10 cellular contexts compared by ENCODE assay signal in genomic region chr14:69363055-69363454, GRCh38. TPM values are rescaled to one million over a fixed set of nuclear protein-coding genes. Genes with fewer than 3 reads are reported as not detected.
A peak's percentile ranks its signal among the peaks of the same experiment; 100 is the strongest.
DNase-seq lines count a peak whose midpoint lies in the region; ATAC-seq and TF ChIP-seq lines count a peak whose summit lies in the region.
"Had no signal": no experiment of that assay in that cellular context is flagged by ENCODE, and none has a peak within 500 bp of the region (broad histone marks: within the 10 kb centered on the region; RNA-seq: fewer than 3 reads in every experiment).

No MANE protein-coding gene starts in this region.

- intact Hi-C loops in Right ventricle myocardium superior (cut with DNase I), result loop anchor here (5.0 kb wide), 1 partner anchor 121 kb away; no protein-coding TSS in a partner anchor

- no peak overlapping the region for H3K9ac ChIP-seq in liver (ENCODE audit: low read depth in 1 of 2, low read length in 2 of 2)

- H3K36me3 ChIP-seq in right atrium auricular region (no peaks in the 10 kb centered on the region), liver (ENCODE audit: control insufficient read depth in 4 of 4, insufficient read depth in 3 of 4, low read depth in 1 of 4, low read length in 3 of 4) (no peaks in the 10 kb centered on the region)

- peak; percentile 79 for ATAC-seq in Right ventricle myocardium superior (ENCODE audit: poor library complexity)

- DNase-seq in Right ventricle myocardium superior (peak; percentile 64), right atrium auricular region (ENCODE audit: low spot score) (no peak), ecto neural progenitor cell (ENCODE audit: low spot score) (peak; percentile 73), activated T-cell treated with anti-CD3 and anti-CD28 coated beads for 4 hours (no peak), GM19238 (ENCODE audit: insufficient read length, low spot score) (no peak), GF-D8 (lab: John Stamatoyannopoulos, UW) (no peak)
- no peak for DNase-seq in stimulated activated CD4-positive, alpha-beta T cell treated with anti-CD3 and anti-CD28 coated beads, Interleukin-2, amount 100 ng/mL, for 48 hours
- DNase-seq: SIG-M5 had no signal

- H3K27me3 ChIP-seq in right atrium auricular region (no peaks in the 10 kb centered on the region), liver (ENCODE audit: control insufficient read depth in 4 of 4, insufficient read depth in 4 of 4, low read length in 3 of 4) (no peaks in the 10 kb centered on the region)

- TF ChIP-seq CTCF in right atrium auricular region (IDR thresholded peaks at IDR 0.05), result peak in 1 of 2 donors; percentile 72
- peak; percentile 24 for TF ChIP-seq CTCF in liver (IDR thresholded peaks at IDR 0.05; ENCODE audit: low read depth, low read length, missing input control)

- peak; percentile 48 to 72 for TF ChIP-seq RAD21 in liver (IDR thresholded peaks at IDR 0.05)

- H3K9me3 ChIP-seq in right atrium auricular region (no peaks in the 10 kb centered on the region), liver (ENCODE audit: control insufficient read depth in 4 of 4, low read length in 3 of 4) (no peaks in the 10 kb centered on the region)

- H3K4me1 ChIP-seq in right atrium auricular region (no peaks in the 10 kb centered on the region), liver (ENCODE audit: control insufficient read depth in 4 of 4, insufficient read depth in 4 of 4, low read length in 3 of 4) (no peaks in the 10 kb centered on the region)

- H3K27ac ChIP-seq in right atrium auricular region (no peak overlapping the region), liver (ENCODE audit: low read depth in 1 of 2, low read length in 2 of 2) (no peak overlapping the region)
- H3K27ac ChIP-seq: C4-2B had no signal

- 61% methylated on average over 9 of the region's 9 CpGs for WGBS in liver

- H3K4me3 ChIP-seq in right atrium auricular region (no peak overlapping the region), liver (ENCODE audit: low read depth in 1 of 3, low read length in 3 of 3) (no peak overlapping the region)

TF ChIP-seq in liver, 16 proteins besides CTCF, POLR2A, EP300 and RAD21:
- no peak for TF ChIP-seq SP1 (IDR thresholded peaks at IDR 0.05)
- TF ChIP-seq TAF1 (conservative IDR thresholded peaks at IDR 0.05), result no peak
- TF ChIP-seq HNF4A (conservative IDR thresholded peaks at IDR 0.05), result no peak
- no peak for TF ChIP-seq MAX (IDR thresholded peaks at IDR 0.05)
- no peak for TF ChIP-seq GABPA (IDR thresholded peaks at IDR 0.05 in 1 of 2, conservative IDR thresholded peaks at IDR 0.05 in 1 of 2)
- TF ChIP-seq YY1 (IDR thresholded peaks at IDR 0.05), result no peak
- TF ChIP-seq FOXA1 (IDR thresholded peaks at IDR 0.05), result no peak
- no peak for TF ChIP-seq FOXA2 (IDR thresholded peaks at IDR 0.05)
- no peak for TF ChIP-seq JUND (IDR thresholded peaks at IDR 0.05)
- TF ChIP-seq HNF4G (IDR thresholded peaks at IDR 0.05), result no peak
- TF ChIP-seq RXRA (IDR thresholded peaks at IDR 0.05), result no peak
- no peak for TF ChIP-seq ATF3 (IDR thresholded peaks at IDR 0.05)
- TF ChIP-seq NR2F2 (IDR thresholded peaks at IDR 0.05), result no peak
- TF ChIP-seq EGR1 (IDR thresholded peaks at IDR 0.05; ENCODE audit: low read depth in 2 of 2), result no peak
- no peak for TF ChIP-seq REST (IDR thresholded peaks at IDR 0.05)
- TF ChIP-seq ZBTB33 (IDR thresholded peaks at IDR 0.05), result no peak

RNA-seq across cellular contexts. Expression of gene ERH, which starts 35.0 kb away (rescaled TPM):
- 102 TPM for total RNA-seq in Right ventricle myocardium superior
- 10 to 100 TPM; 47.1 to 55.1 TPM for total RNA-seq in right atrium auricular region
- 10 to 100 TPM; 56.5 to 78.0 TPM for total RNA-seq in liver
- 10 to 100 TPM; 49.2 to 70.3 TPM for polyA plus RNA-seq in liver

RNA-seq across cellular contexts. Expression of gene SLC39A9, which starts 35.4 kb away (rescaled TPM):
- total RNA-seq in Right ventricle myocardium superior (16.2 TPM), right atrium auricular region (10 to 100 TPM; 29.3 to 37.5 TPM), liver (100 to 1,000 TPM in 1 of 2 donors, 10 to 100 TPM in 1; 55.6 to 140 TPM)
- 10 to 100 TPM; 28.7 to 30.6 TPM for polyA plus RNA-seq in liver

Comparison
In these comparisons a context has a peak if more than half of its experiments do, and no peak if none do; other contexts are left out.
1. DNase-seq: peak in Right ventricle myocardium superior (single experiment) and ecto neural progenitor cell (single experiment); none in right atrium auricular region (single experiment), stimulated activated CD4-positive, alpha-beta T cell treated with anti-CD3 and anti-CD28 coated beads, Interleukin-2, amount 100 ng/mL, for 48 hours (0 of 2), activated T-cell treated with anti-CD3 and anti-CD28 coated beads for 4 hours (single experiment), GM19238 (single experiment) and GF-D8 (single experiment).